ENCODE assay signal across 9 cellular contexts in genomic region chr14:64952598-64953309, GRCh38. TPM values are rescaled to one million over a fixed set of nuclear protein-coding genes. Genes with fewer than 3 reads are reported as not detected.
A peak's percentile ranks its signal among the peaks of the same experiment; 100 is the strongest.
DNase-seq lines count a peak whose midpoint lies in the region; ATAC-seq and TF ChIP-seq lines count a peak whose summit lies in the region.
"Had no signal": no experiment of that assay in that cellular context is flagged by ENCODE, and none has a peak within 500 bp of the region (broad histone marks: within the 10 kb centered on the region; RNA-seq: fewer than 3 reads in every experiment).

No MANE protein-coding gene starts in this region.

- peaks cover 5% of the 10 kb centered on the region for H4K20me1 ChIP-seq in neural progenitor cell (ENCODE audit: low read depth)

- H3K9me3 Mint-ChIP-seq in neural progenitor cell = no peaks in the 10 kb centered on the region

- H3K36me3 Mint-ChIP-seq in neural progenitor cell = peaks cover 9% of the 10 kb centered on the region

- H3K9ac ChIP-seq in neural progenitor cell = no peak overlapping the region

- H3K27me3 ChIP-seq in neural progenitor cell = no peaks in the 10 kb centered on the region

- no peak overlapping the region for H3K27ac ChIP-seq in neural progenitor cell

- no peaks in the 10 kb centered on the region for H3K9me3 ChIP-seq in neural progenitor cell (ENCODE audit: low read depth)

- H3K27me3 Mint-ChIP-seq in neural progenitor cell (ENCODE audit: insufficient read depth, low read depth) = no peaks in the 10 kb centered on the region

- H3K4me3 ChIP-seq in neural progenitor cell = no peak overlapping the region
- H3K4me3 ChIP-seq: lung had no signal

- H3K79me2 ChIP-seq in neural progenitor cell (ENCODE audit: low read depth) = no peaks in the 10 kb centered on the region

- H3K36me3 ChIP-seq in neural progenitor cell = no peaks in the 10 kb centered on the region

- no peak overlapping the region for H3K4me2 ChIP-seq in neural progenitor cell

- no peaks in the 10 kb centered on the region for H3K4me1 ChIP-seq in neural progenitor cell

- H3F3A ChIP-seq in neural progenitor cell (ENCODE audit: low read depth) = no peaks in the 10 kb centered on the region

- TF ChIP-seq CTCF in GM13976 (IDR thresholded peaks at IDR 0.05; ENCODE audit: borderline replicate concordance, control extremely low read depth, extremely low read depth, insufficient read depth, missing control alignments) (peak; percentile 16), neural progenitor cell (IDR thresholded peaks at IDR 0.05) (peak; percentile 22)

- DNase-seq in GM13976 (ENCODE audit: low spot score) (peak; percentile 82), OCI-M1 (lab: John Stamatoyannopoulos, UW) (peak; percentile 45), neural progenitor cell (ENCODE audit: low spot score) (peak; percentile 26), GDM1 (lab: John Stamatoyannopoulos, UW) (no peak)
- DNase-seq in activated CD8-positive, alpha-beta memory T cell treated with anti-CD3 and anti-CD28 coated beads, Interleukin-2, amount 50 U/mL, for 4 hours = no peak
- DNase-seq: NCI-H1417 had no signal

- H2AFZ ChIP-seq in neural progenitor cell (replicated peaks) = no peak overlapping the region

- ATAC-seq in GM21786 (IDR thresholded peaks at IDR 0.05; ENCODE audit: unreplicated experiment) = peak; percentile 60
- ATAC-seq in GM18519 (IDR thresholded peaks at IDR 0.05; ENCODE audit: low FRiP score, unreplicated experiment) = no peak

- H3K4me1 Mint-ChIP-seq in neural progenitor cell = no peaks in the 10 kb centered on the region

- H3K27ac Mint-ChIP-seq in neural progenitor cell = no peak overlapping the region

- in situ Hi-C loops in GM13976 (cut with MboI; ENCODE audit: low sequenced_read_pairs, unreplicated experiment) = no loop called here

- no peak overlapping the region for H3K4me3 Mint-ChIP-seq in neural progenitor cell

RNA-seq across cellular contexts. Expression of gene GPX2, which starts 10.2 kb away (rescaled TPM):
- not detected in 2 replicates for total RNA-seq in neural progenitor cell (ENCODE audit: low replicate concordance)

RNA-seq across cellular contexts. Expression of gene RAB15, which starts 19.4 kb away (rescaled TPM):
- total RNA-seq in neural progenitor cell (ENCODE audit: low replicate concordance) = 12.2 and 19.0 TPM in 2 replicates

RNA-seq across cellular contexts. Expression of gene FNTB, which starts 33.9 kb away (rescaled TPM):
- total RNA-seq in neural progenitor cell (ENCODE audit: low replicate concordance) = 8.0 and 20.8 TPM in 2 replicates

RNA-seq across cellular contexts. Expression of gene CHURC1, which starts 38.5 kb away (rescaled TPM):
- total RNA-seq in neural progenitor cell (ENCODE audit: low replicate concordance) = 24.3 and 59.8 TPM in 2 replicates

Comparison
In these comparisons a context has a peak if more than half of its experiments do, and no peak if none do; other contexts are left out.
1. DNase-seq: peak in GM13976 (single experiment), OCI-M1 (single experiment) and neural progenitor cell (single experiment); none in GDM1 (single experiment) and activated CD8-positive, alpha-beta memory T cell treated with anti-CD3 and anti-CD28 coated beads, Interleukin-2, amount 50 U/mL, for 4 hours (single experiment).